ENCODE assay signal across 26 cellular contexts in genomic region chr11:130749216-130749615, GRCh38.
"Had no signal": no experiment of that assay in that cellular context is flagged by ENCODE, and none has a peak within 500 bp of the region (broad histone marks: within the 10 kb centered on the region; RNA-seq: fewer than 3 reads in every experiment).

No MANE protein-coding gene starts in this region.

- H3K27ac ChIP-seq: heart right ventricle, hepatocyte, lower lobe of right lung, pancreas, prostate gland, skin epidermis, testis, thyroid gland, upper lobe of left lung, vagina had no signal

- FAIRE-seq: pancreas had no signal

- H3K79me2 ChIP-seq: hepatocyte had no signal

- H3K36me3 ChIP-seq: heart right ventricle, lower lobe of right lung, pancreas, prostate gland, stomach, thyroid gland, transverse colon, upper lobe of left lung, vagina had no signal

- H3K4me1 ChIP-seq: heart right ventricle, lower lobe of right lung, pancreas, prostate gland, testis, thyroid gland, upper lobe of left lung, vagina had no signal

- H3K4me3 ChIP-seq: heart right ventricle, hepatocyte, lower lobe of right lung, pancreas, prostate gland, skin epidermis, stomach, testis, thyroid gland, transverse colon, upper lobe of left lung, vagina had no signal

- H3K27me3 ChIP-seq: heart right ventricle, hepatocyte, pancreas, stomach, testis, thyroid gland, transverse colon, upper lobe of left lung, vagina had no signal

- H2AFZ ChIP-seq: hepatocyte had no signal

- ATAC-seq: heart right ventricle; left lobe of liver; lower lobe of right lung; naive thymus-derived CD8-positive, alpha-beta T cell; pancreas; right cardiac atrium; sciatic nerve; stimulated activated naive B cell treated with anti-CD40 and anti-IgM and Interleukin-4, amounts not matched to agents 10 μg/mL and 1 μg/mL and 100 μg/mL, for 72 hours; stimulated activated naive CD8-positive, alpha-beta T cell treated with anti-CD3 and anti-CD28 coated beads, Interleukin-15, Interleukin-2, amounts not matched to agents 100 U/mL and 50 U/mL, for 24 hours had no signal

- H3K4me2 ChIP-seq: hepatocyte had no signal

- H3K9me3 ChIP-seq: heart right ventricle, lower lobe of right lung, pancreas, prostate gland, stomach, testis, thyroid gland, transverse colon, upper lobe of left lung, vagina had no signal

- DNase-seq: heart right ventricle; islet precursor cell; lower lobe of right lung; mammary epithelial cell; mesenchymal stem cell; naive thymus-derived CD8-positive, alpha-beta T cell; nucleus accumbens; pancreas; posterior cingulate gyrus; retina; right cardiac atrium; stimulated activated CD4-positive, alpha-beta T cell treated with anti-CD3 and anti-CD28 coated beads, Interleukin-2, amount 100 ng/mL, for 24 hours; stimulated activated CD4-positive, alpha-beta T cell treated with anti-CD3 and anti-CD28 coated beads, Interleukin-4, amount 100 ng/mL, for 1 hour; stimulated activated naive B cell treated with anti-CD40 and anti-IgM and Interleukin-4, amounts not matched to agents 10 μg/mL and 1 μg/mL and 100 μg/mL, for 72 hours; stimulated activated naive CD8-positive, alpha-beta T cell treated with anti-CD3 and anti-CD28 coated beads, Interleukin-15, Interleukin-2, amounts not matched to agents 100 U/mL and 50 U/mL, for 24 hours; stomach; testis; thyroid gland; transverse colon; upper lobe of left lung had no signal
